13 cellular contexts compared by ENCODE assay signal in the genomic region with DNA sequence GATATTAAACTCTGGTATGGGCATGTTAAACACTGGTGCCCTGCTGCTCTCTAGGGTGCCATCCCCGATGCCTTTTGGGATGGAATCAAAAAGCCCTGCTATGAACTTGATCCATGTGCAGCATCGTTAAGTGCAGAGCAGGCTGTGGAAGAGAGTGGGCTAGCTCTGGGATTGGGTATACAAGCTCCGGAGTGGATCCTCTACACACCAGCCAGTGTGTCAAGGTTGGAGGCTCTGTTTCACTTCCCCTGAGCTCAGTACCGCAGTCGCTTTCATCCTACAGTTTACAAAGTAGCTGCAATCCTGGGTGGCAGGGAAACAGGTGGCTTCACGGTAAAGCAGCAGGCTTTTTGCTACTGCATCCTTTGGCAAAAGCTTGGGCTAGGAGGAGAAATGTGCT.
DNase-seq lines count a peak whose midpoint lies in the region; TF ChIP-seq lines count a peak whose summit lies in the region.
"Had no signal": no experiment of that assay in that cellular context is flagged by ENCODE, and none has a peak within 500 bp of the region (broad histone marks: within the 10 kb centered on the region; RNA-seq: fewer than 3 reads in every experiment).

No MANE protein-coding gene starts in this region.

- intact Hi-C loops in left ventricle myocardium inferior (cut with micrococcal nuclease), result no loop called here

- TF ChIP-seq CTCF in left ventricle myocardium inferior (IDR thresholded peaks at IDR 0.05; ENCODE audit: borderline replicate concordance) (no peak), WERI-Rb-1 (IDR thresholded peaks at IDR 0.05; ENCODE audit: low read depth, low read length) (no peak)

- in situ Hi-C loops in G401 (cut with HindIII; ENCODE audit: low sequenced_read_pairs), result no loop called here

- peak overlapping the region; percentile 44 for H3K4me3 ChIP-seq in left ventricle myocardium inferior
- peak overlapping the region; percentile 16 for H3K4me3 ChIP-seq in rectal smooth muscle tissue (ENCODE audit: low read length)
- H3K4me3 ChIP-seq in WERI-Rb-1 (ENCODE audit: low read depth, low read length), result no peak overlapping the region
- H3K4me3 ChIP-seq: BLaER1 treated with 17β-estradiol and CSF1 and Interleukin-3, amounts not matched to agents 10 nM and 100 nM had no signal

- H3K27ac ChIP-seq in left ventricle myocardium inferior (replicated peaks) (peak overlapping the region; percentile 88), rectal smooth muscle tissue (ENCODE audit: low read depth, low read length) (no peak overlapping the region), WERI-Rb-1 (no peak overlapping the region)
- H3K27ac ChIP-seq: BLaER1 treated with 17β-estradiol and CSF1 and Interleukin-3, amounts not matched to agents 10 nM and 100 nM had no signal

- H3K36me3 ChIP-seq in left ventricle myocardium inferior, result no peaks in the 10 kb centered on the region
- no peaks in the 10 kb centered on the region for H3K36me3 ChIP-seq in rectal smooth muscle tissue (ENCODE audit: control insufficient read depth, insufficient read depth, low read length)
- no peaks in the 10 kb centered on the region for H3K36me3 ChIP-seq in WERI-Rb-1
- H3K36me3 ChIP-seq: BLaER1 treated with 17β-estradiol and CSF1 and Interleukin-3, amounts not matched to agents 10 nM and 100 nM had no signal

- H3K27me3 ChIP-seq in left ventricle myocardium inferior (ENCODE audit: low read depth) (peaks cover 4% of the 10 kb centered on the region), rectal smooth muscle tissue (ENCODE audit: control insufficient read depth, insufficient read depth, low read length) (no peaks in the 10 kb centered on the region), WERI-Rb-1 (ENCODE audit: insufficient read depth, low read depth, severe bottlenecking) (no peaks in the 10 kb centered on the region)
- H3K27me3 ChIP-seq: BLaER1 treated with 17β-estradiol and CSF1 and Interleukin-3, amounts not matched to agents 10 nM and 100 nM had no signal

- no peak overlapping the region for H3K9ac ChIP-seq in rectal smooth muscle tissue (ENCODE audit: low read length)
- H3K9ac ChIP-seq: BLaER1 treated with 17β-estradiol and CSF1 and Interleukin-3, amounts not matched to agents 10 nM and 100 nM had no signal

- peak; percentile 50 for DNase-seq in G401 (ENCODE audit: low spot score)
- peak; percentile 83 for DNase-seq in RPMI8226
- DNase-seq in left ventricle myocardium inferior, result no peak
- DNase-seq in NK-92 (lab: John Stamatoyannopoulos, UW; ENCODE audit: unreplicated experiment), result no peak
- DNase-seq in WERI-Rb-1, result no peak
- no peak for DNase-seq in activated CD4-positive, alpha-beta T cell treated with anti-CD3 and anti-CD28 coated beads for 4 hours
- DNase-seq in EL, result no peak
- DNase-seq: activated effector memory CD4-positive, alpha-beta T cell treated with Interleukin-2 at 50 U/mL for 16 hours; GF-D8; naive B cell; NCI-H774 had no signal

- H3K9me3 ChIP-seq in left ventricle myocardium inferior (replicated peaks), result no peaks in the 10 kb centered on the region
- no peaks in the 10 kb centered on the region for H3K9me3 ChIP-seq in WERI-Rb-1 (ENCODE audit: severe bottlenecking)
- H3K9me3 ChIP-seq: BLaER1 treated with 17β-estradiol and CSF1 and Interleukin-3, amounts not matched to agents 10 nM and 100 nM had no signal

- H3K4me1 ChIP-seq in left ventricle myocardium inferior (peaks cover 65% of the 10 kb centered on the region), rectal smooth muscle tissue (ENCODE audit: control insufficient read depth, insufficient read depth, low read length) (peaks cover 6% of the 10 kb centered on the region)

Comparison
In these comparisons a context has a peak if more than half of its experiments do, and no peak if none do; other contexts are left out.
1. DNase-seq: peak in G401 (single experiment) and RPMI8226 (single experiment); none in left ventricle myocardium inferior (single experiment), NK-92 (single experiment), WERI-Rb-1 (single experiment), activated CD4-positive, alpha-beta T cell treated with anti-CD3 and anti-CD28 coated beads for 4 hours (0 of 2) and EL (single experiment).